10 cellular contexts compared by ENCODE assay signal in genomic region chr1:202084791-202085681, GRCh38. TPM values are rescaled to one million over a fixed set of nuclear protein-coding genes. Genes with fewer than 3 reads are reported as not detected.
DNase-seq lines count a peak whose midpoint lies in the region; ATAC-seq and TF ChIP-seq lines count a peak whose summit lies in the region.
"Had no signal": no experiment of that assay in that cellular context is flagged by ENCODE, and none has a peak within 500 bp of the region (broad histone marks: within the 10 kb centered on the region; RNA-seq: fewer than 3 reads in every experiment).

No MANE protein-coding gene starts in this region.

- H3K4me3 ChIP-seq in cardiac muscle cell (no peak overlapping the region), left ventricle myocardium inferior (no peak overlapping the region), mesenchymal stem cell (ENCODE audit: insufficient read depth in 1 of 2, low read depth in 1 of 2, low read length in 2 of 2) (no peak overlapping the region)
- H3K4me3 ChIP-seq: psoas muscle had no signal

- H3K4ac ChIP-seq in mesenchymal stem cell (ENCODE audit: low read depth in 1 of 2, low read length in 2 of 2), result no peak overlapping the region

- H3K9ac ChIP-seq in mesenchymal stem cell (ENCODE audit: low read length), result no peak overlapping the region

- CTCF ChIA-PET in activated naive CD4-positive, alpha-beta T cell treated with anti-CD3 and anti-CD28 coated beads for 36 hours (lab: Charles Lee), result no interaction called here

- peak overlapping the region; percentile 46 for H2BK5ac ChIP-seq in mesenchymal stem cell (ENCODE audit: low read depth, low read length, poor library complexity, severe bottlenecking)

- ATAC-seq in HG02798 (IDR thresholded peaks at IDR 0.05; ENCODE audit: poor library complexity, unreplicated experiment), result no peak
- no peak for ATAC-seq in HG02884 (IDR thresholded peaks at IDR 0.05; ENCODE audit: unreplicated experiment)
- ATAC-seq: stimulated activated memory B cell treated with anti-CD40 and anti-IgM and Interleukin-4, amounts not matched to agents 10 μg/mL and 1 μg/mL and 100 μg/mL, for 72 hours had no signal

- H4K8ac ChIP-seq in mesenchymal stem cell (ENCODE audit: low read length), result peak overlapping the region; percentile 45

- H4K91ac ChIP-seq in mesenchymal stem cell (ENCODE audit: low read length), result no peak overlapping the region

- DNase-seq in cardiac muscle cell (ENCODE audit: low read depth in 1 of 2, low spot score in 1 of 2) (peak in 1 of 2 donors; percentile 32), left ventricle myocardium inferior (no peak), mesenchymal stem cell (no peak), SHP77 (lab: John Stamatoyannopoulos, UW) (no peak)
- no peak for DNase-seq in activated naive CD4-positive, alpha-beta T cell treated with anti-CD3 and anti-CD28 coated beads for 36 hours
- DNase-seq: psoas muscle had no signal

- no peak overlapping the region for H3K4me3 Mint-ChIP-seq in activated naive CD4-positive, alpha-beta T cell treated with anti-CD3 and anti-CD28 coated beads for 36 hours
- H3K4me3 Mint-ChIP-seq: stimulated activated memory B cell treated with anti-CD40 and anti-IgM and Interleukin-4, amounts not matched to agents 10 μg/mL and 1 μg/mL and 100 μg/mL, for 72 hours had no signal

- H3K27ac Mint-ChIP-seq in activated naive CD4-positive, alpha-beta T cell treated with anti-CD3 and anti-CD28 coated beads for 36 hours, result no peak overlapping the region
- H3K27ac Mint-ChIP-seq: stimulated activated memory B cell treated with anti-CD40 and anti-IgM and Interleukin-4, amounts not matched to agents 10 μg/mL and 1 μg/mL and 100 μg/mL, for 72 hours had no signal

- H3K23ac ChIP-seq in mesenchymal stem cell (ENCODE audit: low read length in 2 of 2), result no peak overlapping the region

- H2AFZ ChIP-seq in mesenchymal stem cell (ENCODE audit: low read depth, low read length), result no peak overlapping the region

- no peak overlapping the region for H2BK120ac ChIP-seq in mesenchymal stem cell (ENCODE audit: low read depth, low read length)

- H3K14ac ChIP-seq in mesenchymal stem cell (ENCODE audit: low read length in 2 of 2), result no peak overlapping the region

- TF ChIP-seq CTCF in cardiac muscle cell (IDR thresholded peaks at IDR 0.05; ENCODE audit: low read depth, low read length) (no peak), left ventricle myocardium inferior (IDR thresholded peaks at IDR 0.05; ENCODE audit: borderline replicate concordance) (no peak)

- H3K36me3 Mint-ChIP-seq in activated naive CD4-positive, alpha-beta T cell treated with anti-CD3 and anti-CD28 coated beads for 36 hours (ENCODE audit: low read depth), result no peaks in the 10 kb centered on the region
- H3K36me3 Mint-ChIP-seq: stimulated activated memory B cell treated with anti-CD40 and anti-IgM and Interleukin-4, amounts not matched to agents 10 μg/mL and 1 μg/mL and 100 μg/mL, for 72 hours had no signal

- 62% methylated on average over 13 of the region's 16 CpGs for WGBS in mesenchymal stem cell

- no peak overlapping the region for H2AK5ac ChIP-seq in mesenchymal stem cell (ENCODE audit: low read length, severe bottlenecking)

- no peaks in the 10 kb centered on the region for H3K9me3 ChIP-seq in cardiac muscle cell (ENCODE audit: low read depth)
- no peaks in the 10 kb centered on the region for H3K9me3 ChIP-seq in left ventricle myocardium inferior (replicated peaks)
- no peaks in the 10 kb centered on the region for H3K9me3 ChIP-seq in mesenchymal stem cell (ENCODE audit: control insufficient read depth, low read length)
- H3K9me3 ChIP-seq: psoas muscle had no signal

- H3K27ac ChIP-seq in cardiac muscle cell, result peak overlapping the region; percentile 37
- H3K27ac ChIP-seq in left ventricle myocardium inferior (replicated peaks), result no peak overlapping the region
- H3K27ac ChIP-seq in angular gyrus (ENCODE audit: low read depth, low read length), result peak overlapping the region; percentile 96
- no peak overlapping the region for H3K27ac ChIP-seq in mesenchymal stem cell (ENCODE audit: low read length, poor library complexity, severe bottlenecking)
- H3K27ac ChIP-seq: psoas muscle had no signal

- no peaks in the 10 kb centered on the region for H3K79me1 ChIP-seq in mesenchymal stem cell (replicated peaks; ENCODE audit: low read length, poor library complexity, severe bottlenecking)

- H3K9me3 Mint-ChIP-seq in activated naive CD4-positive, alpha-beta T cell treated with anti-CD3 and anti-CD28 coated beads for 36 hours, result no peaks in the 10 kb centered on the region
- H3K9me3 Mint-ChIP-seq: stimulated activated memory B cell treated with anti-CD40 and anti-IgM and Interleukin-4, amounts not matched to agents 10 μg/mL and 1 μg/mL and 100 μg/mL, for 72 hours had no signal

- no peaks in the 10 kb centered on the region for H3K27me3 Mint-ChIP-seq in activated naive CD4-positive, alpha-beta T cell treated with anti-CD3 and anti-CD28 coated beads for 36 hours (ENCODE audit: low read depth)

- no peak overlapping the region for H2BK12ac ChIP-seq in mesenchymal stem cell (ENCODE audit: low read length in 2 of 2)

- no peak overlapping the region for H3K18ac ChIP-seq in mesenchymal stem cell (ENCODE audit: low read depth in 1 of 2, low read length in 2 of 2)

- no peak overlapping the region for H2BK15ac ChIP-seq in mesenchymal stem cell (ENCODE audit: low read depth, poor library complexity, severe bottlenecking)

- H3K4me2 ChIP-seq in mesenchymal stem cell (ENCODE audit: low read length, poor library complexity, severe bottlenecking), result no peak overlapping the region

- H3K4me1 Mint-ChIP-seq in activated naive CD4-positive, alpha-beta T cell treated with anti-CD3 and anti-CD28 coated beads for 36 hours (ENCODE audit: low read depth), result no peaks in the 10 kb centered on the region
- H3K4me1 Mint-ChIP-seq: stimulated activated memory B cell treated with anti-CD40 and anti-IgM and Interleukin-4, amounts not matched to agents 10 μg/mL and 1 μg/mL and 100 μg/mL, for 72 hours had no signal

- H3K4me1 ChIP-seq in cardiac muscle cell (ENCODE audit: low read depth) (peaks cover 34% of the 10 kb centered on the region), left ventricle myocardium inferior (peaks cover 11% of the 10 kb centered on the region), mesenchymal stem cell (ENCODE audit: control insufficient read depth, insufficient read depth, low read depth, low read length) (peaks cover 14% of the 10 kb centered on the region)
- H3K4me1 ChIP-seq: psoas muscle had no signal

- no peaks in the 10 kb centered on the region for H3K36me3 ChIP-seq in cardiac muscle cell
- no peaks in the 10 kb centered on the region for H3K36me3 ChIP-seq in left ventricle myocardium inferior
- H3K36me3 ChIP-seq in mesenchymal stem cell (ENCODE audit: control insufficient read depth in 1 of 2, insufficient read depth in 2 of 2, low read depth in 1 of 2, low read length in 2 of 2), result no peaks in the 10 kb centered on the region

- intact Hi-C loops in left ventricle myocardium inferior (cut with micrococcal nuclease), result no loop called here
- intact Hi-C loops in activated naive CD4-positive, alpha-beta T cell treated with anti-CD3 and anti-CD28 coated beads for 36 hours (cut with micrococcal nuclease), result no loop called here

- no peaks in the 10 kb centered on the region for H3K27me3 ChIP-seq in cardiac muscle cell
- H3K27me3 ChIP-seq in left ventricle myocardium inferior (ENCODE audit: low read depth), result no peaks in the 10 kb centered on the region
- peaks cover 0 to 15% of the 10 kb centered on the region in 2 experiments for H3K27me3 ChIP-seq in mesenchymal stem cell (ENCODE audit: control insufficient read depth in 1 of 2, insufficient read depth in 1 of 2, low read length in 2 of 2)

RNA-seq across cellular contexts. Expression of gene GPR37L1, which starts 37.7 kb away (rescaled TPM):
- total RNA-seq in cardiac muscle cell (not detected in 2 replicates), left ventricle myocardium inferior (0.05 TPM)
- 0.79 TPM in 1 of 2 replicates, not detected in the other for polyA plus RNA-seq in cardiac muscle cell
- 0.01 TPM for polyA plus RNA-seq in mesenchymal stem cell (2013, experiment 1 of 2)
- not detected for polyA plus RNA-seq in mesenchymal stem cell (2013, experiment 2 of 2)
- not detected for total RNA-seq in activated naive CD4-positive, alpha-beta T cell treated with anti-CD3 and anti-CD28 coated beads for 36 hours
- total RNA-seq: psoas muscle had no signal

RNA-seq across cellular contexts. Expression of gene ARL8A, which starts 59.5 kb away (rescaled TPM):
- total RNA-seq in cardiac muscle cell, result 42.1 and 42.5 TPM in 2 replicates
- 45.3 and 49.1 TPM in 2 replicates for polyA plus RNA-seq in cardiac muscle cell
- total RNA-seq in left ventricle myocardium inferior, result 64.7 TPM
- 48.3 TPM for polyA plus RNA-seq in mesenchymal stem cell (2013, experiment 1 of 2)
- 47.5 TPM for polyA plus RNA-seq in mesenchymal stem cell (2013, experiment 2 of 2)
- total RNA-seq in activated naive CD4-positive, alpha-beta T cell treated with anti-CD3 and anti-CD28 coated beads for 36 hours, result 10 to 100 TPM; 28.1 to 30.6 TPM

Comparison
In these comparisons a context has a peak if more than half of its experiments do, and no peak if none do; other contexts are left out.
1. H3K27ac ChIP-seq: peak in cardiac muscle cell (single experiment) and angular gyrus (single experiment); none in left ventricle myocardium inferior (single experiment) and mesenchymal stem cell (single experiment).